19 cellular contexts compared by ENCODE assay signal in genomic region chr4:84697159-84697558, GRCh38.
"Had no signal": no experiment of that assay in that cellular context is flagged by ENCODE, and none has a peak within 500 bp of the region (broad histone marks: within the 10 kb centered on the region; RNA-seq: fewer than 3 reads in every experiment).

No MANE protein-coding gene starts in this region.

- H3K9me3 ChIP-seq: gastrocnemius medialis, left lung, prostate gland, right atrium auricular region, vagina had no signal

- H3K27me3 ChIP-seq: brain microvascular endothelial cell, gastrocnemius medialis, left lung, right atrium auricular region, vagina had no signal

- H3K4me1 ChIP-seq: gastrocnemius medialis, prostate gland, right atrium auricular region, vagina had no signal

- H3K27ac ChIP-seq: brain microvascular endothelial cell, gastrocnemius medialis, left lung, prostate gland, right atrium auricular region, vagina had no signal

- DNase-seq: activated CD4-positive, alpha-beta T cell treated with anti-CD3 and anti-CD28 coated beads, Interleukin-2, amount 10 ng/mL, durations not matched to agents 7 days and 5 days; activated CD8-positive, alpha-beta T cell treated with anti-CD3 and anti-CD28 coated beads, Interleukin-2, amount 10 ng/mL, durations not matched to agents 7 days and 5 days; activated naive CD4-positive, alpha-beta T cell treated with anti-CD3 and anti-CD28 coated beads for 36 hours; activated T-cell treated with anti-CD3 and anti-CD28 coated beads, Interleukin-2, amount 50 U/mL, for 24 hours; anterior cingulate cortex; brain microvascular endothelial cell; cortex of kidney; gastrocnemius medialis; head of caudate nucleus; left lung; mammary epithelial cell; naive B cell; stimulated activated CD4-positive, alpha-beta T cell treated with anti-CD3 and anti-CD28 coated beads, Interleukin-15, amount 100 ng/mL, for 24 hours; stimulated activated CD4-positive, alpha-beta T cell treated with anti-CD3 and anti-CD28 coated beads, Interleukin-2, amount 100 ng/mL, for 48 hours; stimulated activated naive CD8-positive, alpha-beta T cell treated with anti-CD3 and anti-CD28 coated beads, Interleukin-15, amount 100 ng/mL, for 72 hours had no signal

- ATAC-seq: activated CD4-positive, CD25-positive, alpha-beta regulatory T cell treated with anti-CD3 and anti-CD28 coated beads, Interleukin-2, amount 50 U/mL, for 24 hours; activated CD8-positive, alpha-beta T cell treated with anti-CD3 and anti-CD28 coated beads, Interleukin-2, amount 10 ng/mL, durations not matched to agents 7 days and 5 days; gastrocnemius medialis; left lung; stimulated activated naive CD8-positive, alpha-beta T cell treated with anti-CD3 and anti-CD28 coated beads, Interleukin-15, amount 100 ng/mL, for 72 hours had no signal

- H3K4me3 ChIP-seq: gastrocnemius medialis, left lung, prostate gland, right atrium auricular region, vagina had no signal
